ENCODE assay signal across 8 cellular contexts in the genomic region with DNA sequence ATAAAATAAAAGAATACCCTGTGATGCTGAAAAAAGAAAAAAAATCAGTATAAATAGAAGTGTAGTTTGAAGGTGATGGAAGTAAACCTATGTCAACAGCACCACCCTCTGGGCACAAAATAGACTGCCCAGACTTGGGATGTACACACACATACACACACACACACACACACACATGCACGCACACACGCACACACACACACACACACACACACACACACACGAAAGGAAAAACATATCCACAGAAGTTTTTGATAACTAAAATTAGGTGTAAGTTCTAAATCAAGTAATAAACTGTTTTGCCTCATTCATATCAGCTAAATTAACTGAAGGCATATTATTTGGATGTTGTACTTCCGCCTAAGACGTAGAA. TPM values are rescaled to one million over a fixed set of nuclear protein-coding genes. Genes with fewer than 3 reads are reported as not detected.
DNase-seq lines count a peak whose midpoint lies in the region; ATAC-seq and TF ChIP-seq lines count a peak whose summit lies in the region.

No MANE protein-coding gene starts in this region.

- no peaks in the 10 kb centered on the region for H3F3A ChIP-seq in neural progenitor cell (ENCODE audit: low read depth)

- POLR2A ChIA-PET in IMR-90 (lab: Charles Lee; ENCODE audit: unreplicated experiment) = no interaction called here

- TF ChIP-seq POLR2A in IMR-90 (IDR thresholded peaks at IDR 0.05; ENCODE audit: low read depth, low read length) = no peak

- H3K23ac ChIP-seq in IMR-90 (ENCODE audit: low read depth, low read length) = no peak overlapping the region

- H3K36me3 Mint-ChIP-seq in neural progenitor cell = no peaks in the 10 kb centered on the region

- peak; percentile 58 for TF ChIP-seq RAD21 in IMR-90 (IDR thresholded peaks at IDR 0.05; ENCODE audit: low read length)

- no CpG with 5 or more reads among the region's 5 CpGs for WGBS in IMR-90 (ENCODE audit: extremely low coverage in 2 of 2, insufficient read length in 1 of 2), 2 experiments

- DNase-seq in AG09319 (ENCODE audit: extremely low read depth, low read depth) = peak; percentile 51
- peak; percentile 79 for DNase-seq in IMR-90
- peak; percentile 53 to 61 for DNase-seq in SJCRH30
- DNase-seq in neural progenitor cell (ENCODE audit: low spot score) = peak; percentile 72
- DNase-seq in activated CD4-positive, CD25-positive, alpha-beta regulatory T cell treated with anti-CD3 and anti-CD28 coated beads, Interleukin-2, amount 50 U/mL, for 72 hours = no peak

- in situ Hi-C loops in IMR-90 (cut with MboI; ENCODE audit: low sequenced_read_pairs) = loop anchor here (10.0 kb wide), 1 partner anchor 171 kb away; no protein-coding TSS in a partner anchor

- no peak overlapping the region for H2AFZ ChIP-seq in IMR-90 (replicated peaks; ENCODE audit: low read length, poor library complexity)
- H2AFZ ChIP-seq in neural progenitor cell (replicated peaks) = no peak overlapping the region

- no peaks in the 10 kb centered on the region for H3K27me3 ChIP-seq in IMR-90 (ENCODE audit: control insufficient read depth, insufficient read depth, low read length)
- H3K27me3 ChIP-seq in SJCRH30 = no peaks in the 10 kb centered on the region
- no peaks in the 10 kb centered on the region for H3K27me3 ChIP-seq in neural progenitor cell

- H3K4ac ChIP-seq in IMR-90 (ENCODE audit: low read depth, low read length) = no peak overlapping the region

- H4K91ac ChIP-seq in IMR-90 (ENCODE audit: insufficient read depth, low read depth, low read length) = no peak overlapping the region

- no peak overlapping the region for H3K27ac Mint-ChIP-seq in neural progenitor cell

- H3K9me3 Mint-ChIP-seq in neural progenitor cell = no peaks in the 10 kb centered on the region

- no peak overlapping the region for H3K27ac ChIP-seq in IMR-90 (ENCODE audit: insufficient read depth, low read length)
- no peak overlapping the region for H3K27ac ChIP-seq in SJCRH30
- no peak overlapping the region for H3K27ac ChIP-seq in neural progenitor cell

- H4K8ac ChIP-seq in IMR-90 (ENCODE audit: low read depth in 2 of 2, low read length in 2 of 2) = no peak overlapping the region

- no peaks in the 10 kb centered on the region for H3K36me3 ChIP-seq in IMR-90 (ENCODE audit: control insufficient read depth, insufficient read depth, low read length)
- H3K36me3 ChIP-seq in SJCRH30 = no peaks in the 10 kb centered on the region
- H3K36me3 ChIP-seq in neural progenitor cell = no peaks in the 10 kb centered on the region

- H3K9me3 ChIP-seq in IMR-90 (ENCODE audit: control insufficient read depth, insufficient read depth, low read length) = no peaks in the 10 kb centered on the region
- no peaks in the 10 kb centered on the region for H3K9me3 ChIP-seq in SJCRH30 (replicated peaks)
- no peaks in the 10 kb centered on the region for H3K9me3 ChIP-seq in neural progenitor cell (ENCODE audit: low read depth)

- H4K20me1 ChIP-seq in IMR-90 (ENCODE audit: insufficient read depth, low read length) (no peaks in the 10 kb centered on the region), neural progenitor cell (ENCODE audit: low read depth) (no peaks in the 10 kb centered on the region)

- H3K9me1 ChIP-seq in IMR-90 (ENCODE audit: insufficient read depth, low read length) = no peaks in the 10 kb centered on the region

- no peak overlapping the region for H4K5ac ChIP-seq in IMR-90 (ENCODE audit: low read depth, low read length)

- no peak overlapping the region for H2BK5ac ChIP-seq in IMR-90 (ENCODE audit: low read depth, low read length, poor library complexity, severe bottlenecking)

- H3K4me1 ChIP-seq in IMR-90 (ENCODE audit: control insufficient read depth, insufficient read depth, low read length) (no peaks in the 10 kb centered on the region), SJCRH30 (no peaks in the 10 kb centered on the region), neural progenitor cell (no peaks in the 10 kb centered on the region)

- H3K79me2 ChIP-seq in neural progenitor cell (ENCODE audit: low read depth) = no peaks in the 10 kb centered on the region

- H3K56ac ChIP-seq in IMR-90 (ENCODE audit: extremely low read depth, insufficient read depth, low read length) = no peak overlapping the region

- H3K14ac ChIP-seq in IMR-90 (replicated peaks; ENCODE audit: low read depth, low read length) = no peak overlapping the region

- no peaks in the 10 kb centered on the region for H3K79me1 ChIP-seq in IMR-90 (ENCODE audit: low read depth in 1 of 2, low read length in 2 of 2)

- H3K4me2 ChIP-seq in IMR-90 (ENCODE audit: low read depth, low read length) (no peak overlapping the region), neural progenitor cell (no peak overlapping the region)

- CTCF ChIA-PET in IMR-90 (lab: Yijun Ruan, JAX) = interaction anchor here (0.6 to 1.0 kb wide), 5 partner anchors 14 to 286 kb away, joined by 3 to 5 read pairs (median 3); no protein-coding TSS in a partner anchor

- H3K4me3 ChIP-seq in GM12875 (ENCODE audit: low read depth, low read length) (no peak overlapping the region), IMR-90 (ENCODE audit: insufficient read depth, low read depth, low read length) (no peak overlapping the region), SJCRH30 (no peak overlapping the region), neural progenitor cell (no peak overlapping the region)

- no peak overlapping the region for H3K4me3 Mint-ChIP-seq in neural progenitor cell

- H3K9ac ChIP-seq in IMR-90 (ENCODE audit: low read depth, low read length) (no peak overlapping the region), neural progenitor cell (no peak overlapping the region)

- no TSS peak for BruUV-seq in IMR-90 (replicated peaks; lab: Mats Ljungman, UMichigan)

- dilution Hi-C loops in IMR-90 (cut with HindIII; ENCODE audit: low sequenced_read_pairs, unreplicated experiment) = no loop called here

- TF ChIP-seq CTCF in AG09319 (IDR thresholded peaks at IDR 0.05; ENCODE audit: low read depth, low read length) = peak; percentile 47
- TF ChIP-seq CTCF in GM12875 (IDR thresholded peaks at IDR 0.05; ENCODE audit: borderline replicate concordance, insufficient read depth, low read depth, low read length) = peak; percentile 34; the same call in 1 of the 2 replicates
- peak; percentile 63 for TF ChIP-seq CTCF in IMR-90 (conservative IDR thresholded peaks at IDR 0.05; ENCODE audit: low read depth, low read length)
- TF ChIP-seq CTCF in neural progenitor cell (IDR thresholded peaks at IDR 0.05) = peak; percentile 62

- ATAC-seq in IMR-90 (ENCODE audit: low read depth) = peak; percentile 94
- ATAC-seq in esophagus mucosa = peak; percentile 67
- no peak for ATAC-seq in HG02981 (IDR thresholded peaks at IDR 0.05; ENCODE audit: unreplicated experiment)

- intact Hi-C loops in IMR-90 (cut with micrococcal nuclease) = loop anchor here (2.0 to 5.0 kb wide), 4 partner anchors 171 to 464 kb away; no protein-coding TSS in a partner anchor

- H2AK9ac ChIP-seq in IMR-90 (replicated peaks; ENCODE audit: low read depth, low read length, poor library complexity) = no peak overlapping the region

- H3K18ac ChIP-seq in IMR-90 (ENCODE audit: low read depth, low read length) = no peak overlapping the region

- H2BK20ac ChIP-seq in IMR-90 (ENCODE audit: low read depth, low read length) = no peak overlapping the region

- H3K27me3 Mint-ChIP-seq in neural progenitor cell (ENCODE audit: insufficient read depth, low read depth) = no peaks in the 10 kb centered on the region

- no peak overlapping the region for H2BK15ac ChIP-seq in IMR-90 (ENCODE audit: low read depth, low read length)

- no peak overlapping the region for H2BK120ac ChIP-seq in IMR-90 (ENCODE audit: low read depth, low read length)

- no peak overlapping the region for H2AK5ac ChIP-seq in IMR-90 (ENCODE audit: low read depth, low read length)

- peaks cover 2% of the 10 kb centered on the region for H3K4me1 Mint-ChIP-seq in neural progenitor cell

TF ChIP-seq in IMR-90, 13 proteins besides CTCF, POLR2A, EP300 and RAD21:
- TF ChIP-seq RFX5 (IDR thresholded peaks at IDR 0.05; ENCODE audit: low read depth, low read length) = no peak
- TF ChIP-seq SMC3 (IDR thresholded peaks at IDR 0.05; ENCODE audit: low read depth, low read length) = peak; percentile 45

RNA-seq across cellular contexts. Expression of gene ANXA5, which starts 40.5 kb away (rescaled TPM):
- total RNA-seq in IMR-90 (2012; rRNA removed) (780 and 1,163 TPM in 2 replicates), esophagus mucosa (96.4 TPM), neural progenitor cell (ENCODE audit: low replicate concordance) (153 and 216 TPM in 2 replicates)
- polyA plus RNA-seq in IMR-90 (2012; rRNA removed) = 1,191 and 1,448 TPM in 2 replicates
- 601 and 625 TPM in 2 replicates for polyA plus RNA-seq in IMR-90 (2012; cell fraction: cytosol; rRNA removed)
- 243 and 845 TPM in 2 replicates for polyA plus RNA-seq in IMR-90 (2012; cell fraction: nucleus; rRNA removed; ENCODE audit: low replicate concordance)
- 442 and 448 TPM in 2 replicates for total RNA-seq in SJCRH30 (2014; rRNA removed; shearing (Covaris generic))
